18 cellular contexts compared by ENCODE assay signal in genomic region chr2:85867556-85868292, GRCh38.
"Had no signal": no experiment of that assay in that cellular context is flagged by ENCODE, and none has a peak within 500 bp of the region (broad histone marks: within the 10 kb centered on the region; RNA-seq: fewer than 3 reads in every experiment).

No MANE protein-coding gene starts in this region.

- H3K36me3 ChIP-seq: thoracic aorta had no signal

- H3K27me3 ChIP-seq: body of pancreas, spleen, upper lobe of right lung had no signal

- H3K9me3 ChIP-seq: body of pancreas, spleen, thoracic aorta, upper lobe of right lung had no signal

- ATAC-seq: activated T-cell treated with anti-CD3 and anti-CD28 coated beads, Interleukin-2, amount 50 U/mL, for 72 hours; body of pancreas; left cardiac atrium; stimulated activated naive B cell treated with anti-CD40 and anti-IgM and Interleukin-4, amounts not matched to agents 10 μg/mL and 1 μg/mL and 100 μg/mL, for 72 hours; upper lobe of right lung had no signal

- H3K4me3 ChIP-seq: body of pancreas, spleen, thoracic aorta, upper lobe of right lung had no signal

- DNase-seq: activated CD4-positive, alpha-beta T cell treated with anti-CD3 and anti-CD28 coated beads, Interleukin-2, amount 50 U/mL, for 1 hour; activated gamma-delta T cell; activated naive CD8-positive, alpha-beta T cell treated with anti-CD3 and anti-CD28 coated beads, Interleukin-2, amount 10 ng/mL, durations not matched to agents 7 days and 5 days; activated T-cell treated with anti-CD3 and anti-CD28 coated beads, Interleukin-2, amount 50 U/mL, for 72 hours; body of pancreas; caudate nucleus; foreskin fibroblast; left cardiac atrium; occipital lobe; posterior cingulate gyrus; retina; spleen; stimulated activated CD4-positive, alpha-beta T cell treated with anti-CD3 and anti-CD28 coated beads, Interleukin-4, amount 100 ng/mL, for 4 hours; stimulated activated naive B cell treated with anti-CD40 and anti-IgM and Interleukin-4, amounts not matched to agents 10 μg/mL and 1 μg/mL and 100 μg/mL, for 72 hours; SW 1271; upper lobe of right lung had no signal

- H3K27ac ChIP-seq: body of pancreas, epithelial cell of prostate, thoracic aorta, upper lobe of right lung had no signal

- H3K9me3 Mint-ChIP-seq: activated naive CD8-positive, alpha-beta T cell treated with anti-CD3 and anti-CD28 coated beads, Interleukin-2, amount 10 ng/mL, durations not matched to agents 7 days and 5 days; activated T-cell treated with anti-CD3 and anti-CD28 coated beads, Interleukin-2, amount 50 U/mL, for 72 hours; stimulated activated naive B cell treated with anti-CD40 and anti-IgM and Interleukin-4, amounts not matched to agents 10 μg/mL and 1 μg/mL and 100 μg/mL, for 72 hours had no signal

- H3K4me3 Mint-ChIP-seq: activated naive CD8-positive, alpha-beta T cell treated with anti-CD3 and anti-CD28 coated beads, Interleukin-2, amount 10 ng/mL, durations not matched to agents 7 days and 5 days; activated T-cell treated with anti-CD3 and anti-CD28 coated beads, Interleukin-2, amount 50 U/mL, for 72 hours; stimulated activated naive B cell treated with anti-CD40 and anti-IgM and Interleukin-4, amounts not matched to agents 10 μg/mL and 1 μg/mL and 100 μg/mL, for 72 hours had no signal

- H3K27me3 Mint-ChIP-seq: activated naive CD8-positive, alpha-beta T cell treated with anti-CD3 and anti-CD28 coated beads, Interleukin-2, amount 10 ng/mL, durations not matched to agents 7 days and 5 days; stimulated activated naive B cell treated with anti-CD40 and anti-IgM and Interleukin-4, amounts not matched to agents 10 μg/mL and 1 μg/mL and 100 μg/mL, for 72 hours had no signal

- H3K27ac Mint-ChIP-seq: activated naive CD8-positive, alpha-beta T cell treated with anti-CD3 and anti-CD28 coated beads, Interleukin-2, amount 10 ng/mL, durations not matched to agents 7 days and 5 days; activated T-cell treated with anti-CD3 and anti-CD28 coated beads, Interleukin-2, amount 50 U/mL, for 72 hours; stimulated activated naive B cell treated with anti-CD40 and anti-IgM and Interleukin-4, amounts not matched to agents 10 μg/mL and 1 μg/mL and 100 μg/mL, for 72 hours had no signal
